In the genomic region with DNA sequence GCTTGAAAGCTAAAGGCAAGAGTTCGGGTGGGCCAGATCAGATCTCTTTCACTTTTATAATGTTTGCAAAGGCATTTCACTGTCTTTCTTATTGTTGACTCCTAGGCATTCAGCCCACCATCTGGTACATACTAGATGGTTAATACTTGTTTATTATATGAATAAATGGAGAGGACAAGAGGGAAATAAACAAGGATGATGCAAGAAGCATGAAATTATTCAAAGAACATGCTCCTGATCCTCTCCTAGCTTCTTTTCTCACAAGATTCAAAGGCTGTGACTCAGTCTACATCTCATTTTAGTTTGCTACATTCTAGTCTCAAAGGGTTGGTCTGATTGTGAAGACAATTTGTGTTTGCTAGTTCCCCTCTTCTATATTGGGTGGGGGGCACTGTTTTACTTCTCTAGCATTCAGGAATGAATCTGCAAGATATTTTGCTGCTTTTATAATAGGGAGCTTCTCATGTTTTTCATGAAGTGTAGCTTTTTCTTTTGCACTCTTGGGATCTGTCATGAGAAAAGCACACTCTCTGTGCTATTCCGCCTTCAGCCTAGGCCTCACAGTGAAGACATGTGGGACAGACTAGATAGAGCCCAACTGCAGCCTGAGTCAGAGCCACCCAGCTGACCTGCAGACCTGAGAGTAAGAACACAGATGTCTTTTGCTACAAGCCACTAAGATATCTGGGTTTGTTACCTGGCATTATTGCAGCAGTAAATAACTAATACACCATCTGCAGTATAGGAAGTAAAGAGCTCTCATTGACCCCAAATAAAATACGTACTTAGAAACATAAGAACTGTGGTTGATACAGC, we compare ENCODE assay signal across 19 cellular contexts.
DNase-seq lines count a peak whose midpoint lies in the region; ATAC-seq and TF ChIP-seq lines count a peak whose summit lies in the region.
"Had no signal": no experiment of that assay in that cellular context is flagged by ENCODE, and none has a peak within 500 bp of the region (broad histone marks: within the 10 kb centered on the region; RNA-seq: fewer than 3 reads in every experiment).

No MANE protein-coding gene starts in this region.

- no peak for ATAC-seq in GM18498 (IDR thresholded peaks at IDR 0.05; ENCODE audit: unreplicated experiment)
- ATAC-seq: CD8-positive, alpha-beta T cell; right cardiac atrium; stimulated activated memory B cell treated with anti-CD40 and anti-IgM and Interleukin-4, amounts not matched to agents 10 μg/mL and 1 μg/mL and 100 μg/mL, for 72 hours had no signal

- H3K9ac ChIP-seq in HUES6 (ENCODE audit: low read length), result peak overlapping the region; percentile 33
- no peak overlapping the region for H3K9ac ChIP-seq in adipocyte (ENCODE audit: low read length)
- H3K9ac ChIP-seq: SK-N-SH had no signal

- peaks cover 29% of the 10 kb centered on the region for H3K4me1 ChIP-seq in HUES6 (ENCODE audit: control insufficient read depth, insufficient read depth, low read length)
- no peaks in the 10 kb centered on the region for H3K4me1 ChIP-seq in adipocyte (ENCODE audit: control insufficient read depth, insufficient read depth, low read length)
- H3K4me1 ChIP-seq in right atrium auricular region, result peaks cover 0 to 3% of the 10 kb centered on the region in 2 donors

- no peaks in the 10 kb centered on the region for H3K36me3 ChIP-seq in BJ (ENCODE audit: control insufficient read depth, insufficient read depth, low read length)
- no peaks in the 10 kb centered on the region for H3K36me3 ChIP-seq in HUES6 (ENCODE audit: control insufficient read depth, insufficient read depth, low read length)
- no peaks in the 10 kb centered on the region for H3K36me3 ChIP-seq in adipocyte (ENCODE audit: control insufficient read depth, insufficient read depth, low read length, severe bottlenecking)
- H3K36me3 ChIP-seq in right atrium auricular region, result no peaks in the 10 kb centered on the region

- POLR2A ChIA-PET in BJ (lab: Charles Lee), result interaction anchor here (0.5 to 0.6 kb wide), 2 partner anchors 734 to 935 kb away, joined by 5 to 17 read pairs; no protein-coding TSS in a partner anchor

- no peaks in the 10 kb centered on the region; the same call in none of the 2 replicates for H3K9me3 ChIP-seq in HUES6 (ENCODE audit: control insufficient read depth, insufficient read depth, low read depth, low read length)
- H3K9me3 ChIP-seq in adipocyte (ENCODE audit: control insufficient read depth, low read length), result peaks cover 6% of the 10 kb centered on the region
- no peaks in the 10 kb centered on the region for H3K9me3 ChIP-seq in right atrium auricular region
- H3K9me3 ChIP-seq: SK-N-SH had no signal

- peak overlapping the region; percentile 63; the same call in 1 of the 2 replicates for H3K27ac ChIP-seq in HUES6 (ENCODE audit: low read depth, low read length)
- no peak overlapping the region for H3K27ac ChIP-seq in right atrium auricular region

- CTCF ChIA-PET in BJ (lab: Yijun Ruan, JAX), result interaction anchor here (0.8 to 1.2 kb wide), 3 partner anchors 9 to 21 kb away, joined by 3 to 5 read pairs (median 3); no protein-coding TSS in a partner anchor

- TF ChIP-seq CTCF in BJ (IDR thresholded peaks at IDR 0.05; ENCODE audit: insufficient read depth, low read depth, low read length) (no peak), fibroblast of villous mesenchyme (IDR thresholded peaks at IDR 0.05; ENCODE audit: insufficient read depth, low read depth, low read length) (no peak), right atrium auricular region (IDR thresholded peaks at IDR 0.05) (no peak)

- H3K4me3 ChIP-seq in BJ (ENCODE audit: low read depth, low read length), result no peak overlapping the region
- H3K4me3 ChIP-seq in HUES6 (ENCODE audit: low read depth, low read length), result no peak overlapping the region
- no peak overlapping the region for H3K4me3 ChIP-seq in adipocyte (ENCODE audit: low read length)
- H3K4me3 ChIP-seq in fibroblast of villous mesenchyme (ENCODE audit: low read depth, low read length), result no peak overlapping the region
- no peak overlapping the region for H3K4me3 ChIP-seq in right atrium auricular region

- DNase-seq in BJ (ENCODE audit: low read depth) (peak; percentile 57), adipocyte (ENCODE audit: low read depth) (peak; percentile 76), fibroblast of villous mesenchyme (ENCODE audit: low read depth) (peak; percentile 78), right atrium auricular region (ENCODE audit: low spot score) (no peak), activated T-cell treated with anti-CD3 and anti-CD28 coated beads for 4 hours (no peak)
- DNase-seq in activated CD4-positive, alpha-beta T cell treated with anti-CD3 and anti-CD28 coated beads, Interleukin-2, amount 50 U/mL, for 48 hours, result no peak
- DNase-seq: activated CD4-positive, CD25-positive, alpha-beta regulatory T cell treated with anti-CD3 and anti-CD28 coated beads, Interleukin-2, amount 50 U/mL, for 72 hours; amniotic stem cell; caudate nucleus; CD8-positive, alpha-beta T cell; DMS79; naive B cell; NCI-H146; NCI-H774; right cardiac atrium; SK-N-SH had no signal

- H3K27me3 ChIP-seq in BJ (ENCODE audit: control insufficient read depth, insufficient read depth, low read length) (no peaks in the 10 kb centered on the region), HUES6 (ENCODE audit: control insufficient read depth, insufficient read depth, low read length) (no peaks in the 10 kb centered on the region), adipocyte (replicated peaks; ENCODE audit: control insufficient read depth, insufficient read depth, low read length) (no peaks in the 10 kb centered on the region), right atrium auricular region (no peaks in the 10 kb centered on the region)

Comparison
In these comparisons a context has a peak if more than half of its experiments do, and no peak if none do; other contexts are left out.
1. DNase-seq: peak in BJ (single experiment), adipocyte (single experiment) and fibroblast of villous mesenchyme (single experiment); none in right atrium auricular region (single experiment), activated CD4-positive, alpha-beta T cell treated with anti-CD3 and anti-CD28 coated beads, Interleukin-2, amount 50 U/mL, for 48 hours (0 of 2) and activated T-cell treated with anti-CD3 and anti-CD28 coated beads for 4 hours (single experiment).